Comparison of ENCODE assay signal across 25 cellular contexts in genomic region chr6:90154666-90155065, GRCh38.
DNase-seq lines count a peak whose midpoint lies in the region; ATAC-seq and TF ChIP-seq lines count a peak whose summit lies in the region.
"Had no signal": no experiment of that assay in that cellular context is flagged by ENCODE, and none has a peak within 500 bp of the region (broad histone marks: within the 10 kb centered on the region; RNA-seq: fewer than 3 reads in every experiment).

No MANE protein-coding gene starts in this region.

- no peaks in the 10 kb centered on the region for H3K27me3 Mint-ChIP-seq in stimulated activated naive CD8-positive, alpha-beta T cell treated with anti-CD3 and anti-CD28 coated beads, Interleukin-15, Interleukin-2, amounts not matched to agents 100 ng/mL and 50 ng/mL, for 24 hours
- H3K27me3 Mint-ChIP-seq in activated naive CD8-positive, alpha-beta T cell treated with anti-CD3 and anti-CD28 coated beads for 36 hours: no peaks in the 10 kb centered on the region
- no peaks in the 10 kb centered on the region for H3K27me3 Mint-ChIP-seq in naive thymus-derived CD8-positive, alpha-beta T cell

- no peaks in the 10 kb centered on the region for H3K36me3 ChIP-seq in uterus
- H3K36me3 ChIP-seq: esophagus squamous epithelium had no signal

- H3K27me3 ChIP-seq in uterus: no peaks in the 10 kb centered on the region
- H3K27me3 ChIP-seq: esophagus squamous epithelium, foreskin keratinocyte had no signal

- H3K4me3 ChIP-seq in uterus: no peak overlapping the region
- H3K4me3 ChIP-seq: esophagus squamous epithelium had no signal

- H3K4me3 Mint-ChIP-seq in stimulated activated naive CD8-positive, alpha-beta T cell treated with anti-CD3 and anti-CD28 coated beads, Interleukin-15, Interleukin-2, amounts not matched to agents 100 ng/mL and 50 ng/mL, for 24 hours: no peak overlapping the region
- H3K4me3 Mint-ChIP-seq in activated naive CD8-positive, alpha-beta T cell treated with anti-CD3 and anti-CD28 coated beads for 36 hours: no peak overlapping the region
- peak overlapping the region in 7 of 10 donors; percentile 28 to 62 (median 33) for H3K4me3 Mint-ChIP-seq in naive thymus-derived CD8-positive, alpha-beta T cell
- H3K4me3 Mint-ChIP-seq: T-helper 1 cell treated with Interleukin-12 subunit alpha and Interleukin-12 subunit beta and Interleukin-4 antibody, amounts not matched to agents 30 μg/mL and 1 μg/mL, for 36 hours had no signal

- intact Hi-C loops in uterus (cut with DNase I; ENCODE audit: low total_unique reads): no loop called here

- H3K9me3 ChIP-seq in uterus: no peaks in the 10 kb centered on the region
- H3K9me3 ChIP-seq: esophagus squamous epithelium had no signal

- peaks cover 30% of the 10 kb centered on the region for H3K36me3 Mint-ChIP-seq in stimulated activated naive CD8-positive, alpha-beta T cell treated with anti-CD3 and anti-CD28 coated beads, Interleukin-15, Interleukin-2, amounts not matched to agents 100 ng/mL and 50 ng/mL, for 24 hours (ENCODE audit: low read depth)
- H3K36me3 Mint-ChIP-seq in activated naive CD8-positive, alpha-beta T cell treated with anti-CD3 and anti-CD28 coated beads for 36 hours: peaks cover 38% of the 10 kb centered on the region
- H3K36me3 Mint-ChIP-seq in naive thymus-derived CD8-positive, alpha-beta T cell: peaks cover 3 to 6% (median 6%) of the 10 kb centered on the region in 3 donors

- no peak for TF ChIP-seq POLR2A in uterus (IDR thresholded peaks at IDR 0.05)

- no peak for TF ChIP-seq CTCF in uterus (IDR thresholded peaks at IDR 0.05)

- ATAC-seq in stimulated activated naive CD8-positive, alpha-beta T cell treated with anti-CD3 and anti-CD28 coated beads, Interleukin-15, Interleukin-2, amounts not matched to agents 100 U/mL and 50 U/mL, for 24 hours: no peak
- no peak for ATAC-seq in naive thymus-derived CD8-positive, alpha-beta T cell
- ATAC-seq: foreskin keratinocyte, PC-3, Right ventricle myocardium inferior, SK-N-SH treated with all-trans-retinoic acid at 6 μM for 48 hours had no signal

- H3K4me1 ChIP-seq in uterus: no peaks in the 10 kb centered on the region

- no peak for DNase-seq in stimulated activated naive CD8-positive, alpha-beta T cell treated with anti-CD3 and anti-CD28 coated beads, Interleukin-15, Interleukin-2, amounts not matched to agents 100 U/mL and 50 U/mL, for 24 hours
- no peak for DNase-seq in activated naive CD8-positive, alpha-beta T cell treated with anti-CD3 and anti-CD28 coated beads for 36 hours
- no peak for DNase-seq in naive thymus-derived CD8-positive, alpha-beta T cell
- DNase-seq in HuH-7 (ENCODE audit: low spot score) (no peak), C1 segment of cervical spinal cord (lab: John Stamatoyannopoulos, UW) (no peak), uterus (no peak)
- DNase-seq: activated CD4-positive, alpha-beta T cell treated with anti-CD3 and anti-CD28 coated beads for 4 hours; activated T-cell treated with anti-CD3 and anti-CD28 coated beads, Interleukin-2, amount 50 U/mL, for 48 hours; AML-193; COR-L47; DMS53; esophagus squamous epithelium; foreskin keratinocyte; H7; MM.1S; NCI-H1105 treated with DMSO at 0.1 percent for 48 hours; NCI-H1930; NCI-H524 treated with DMSO at 0.1 percent for 48 hours; PC-3; stimulated activated CD4-positive, alpha-beta T cell treated with anti-CD3 and anti-CD28 coated beads, Interleukin-4, amount 100 ng/mL, for 24 hours had no signal

- peaks cover 97% of the 10 kb centered on the region for H3K4me1 Mint-ChIP-seq in stimulated activated naive CD8-positive, alpha-beta T cell treated with anti-CD3 and anti-CD28 coated beads, Interleukin-15, Interleukin-2, amounts not matched to agents 100 ng/mL and 50 ng/mL, for 24 hours (ENCODE audit: low read depth)
- H3K4me1 Mint-ChIP-seq in activated naive CD8-positive, alpha-beta T cell treated with anti-CD3 and anti-CD28 coated beads for 36 hours: peaks cover 87% of the 10 kb centered on the region
- H3K4me1 Mint-ChIP-seq in naive thymus-derived CD8-positive, alpha-beta T cell: peaks cover 58 to 93% (median 86%) of the 10 kb centered on the region in 4 donors

- H3K27ac Mint-ChIP-seq in stimulated activated naive CD8-positive, alpha-beta T cell treated with anti-CD3 and anti-CD28 coated beads, Interleukin-15, Interleukin-2, amounts not matched to agents 100 ng/mL and 50 ng/mL, for 24 hours: peak overlapping the region; percentile 89
- H3K27ac Mint-ChIP-seq in activated naive CD8-positive, alpha-beta T cell treated with anti-CD3 and anti-CD28 coated beads for 36 hours: peak overlapping the region; percentile 76
- peak overlapping the region; percentile 75 to 95 (median 86) for H3K27ac Mint-ChIP-seq in naive thymus-derived CD8-positive, alpha-beta T cell

- H3K27ac ChIP-seq in uterus: no peak overlapping the region
- H3K27ac ChIP-seq: esophagus squamous epithelium, foreskin keratinocyte, HL-60 had no signal

- H3K9me3 Mint-ChIP-seq in stimulated activated naive CD8-positive, alpha-beta T cell treated with anti-CD3 and anti-CD28 coated beads, Interleukin-15, Interleukin-2, amounts not matched to agents 100 ng/mL and 50 ng/mL, for 24 hours: no peaks in the 10 kb centered on the region
- peaks cover 2% of the 10 kb centered on the region for H3K9me3 Mint-ChIP-seq in activated naive CD8-positive, alpha-beta T cell treated with anti-CD3 and anti-CD28 coated beads for 36 hours
- no peaks in the 10 kb centered on the region for H3K9me3 Mint-ChIP-seq in naive thymus-derived CD8-positive, alpha-beta T cell

- POLR2A ChIA-PET in naive thymus-derived CD8-positive, alpha-beta T cell (lab: Charles Lee): interaction anchor here (0.6 to 1.1 kb wide), 2 partner anchors 24 to 174 kb away, joined by 3 to 4 read pairs; no protein-coding TSS in a partner anchor

Comparison
In these comparisons a context has a peak if more than half of its experiments do, and no peak if none do; other contexts are left out.
1. H3K4me3 Mint-ChIP-seq: peak in naive thymus-derived CD8-positive, alpha-beta T cell (7 of 10); none in stimulated activated naive CD8-positive, alpha-beta T cell treated with anti-CD3 and anti-CD28 coated beads, Interleukin-15, Interleukin-2, amounts not matched to agents 100 ng/mL and 50 ng/mL, for 24 hours (single experiment) and activated naive CD8-positive, alpha-beta T cell treated with anti-CD3 and anti-CD28 coated beads for 36 hours (single experiment).
2. Peak in every context shown above with its lines, with median percentiles within 50 percentile points of each other: H3K27ac Mint-ChIP-seq.